Comparison of ENCODE assay signal across 8 cellular contexts in the genomic region with DNA sequence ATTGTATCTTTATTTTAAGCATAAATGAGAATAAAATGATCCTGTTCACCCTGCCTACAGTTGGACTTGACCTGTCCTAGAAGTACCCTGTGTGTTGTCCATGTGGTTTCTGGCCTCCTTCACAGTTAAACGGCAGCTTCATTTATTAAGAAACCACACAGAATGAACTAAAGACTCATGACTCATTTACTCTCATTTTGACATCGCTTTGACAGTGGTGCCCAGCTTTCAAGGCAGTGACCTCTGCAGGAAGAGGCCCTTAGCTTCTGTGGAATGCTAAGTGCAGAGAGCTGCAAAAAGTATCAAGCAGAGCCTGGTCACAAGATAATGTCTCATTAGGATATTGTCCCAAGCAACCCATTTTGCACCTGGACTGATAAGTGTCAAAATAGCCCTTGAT.
DNase-seq lines count a peak whose midpoint lies in the region; ATAC-seq lines count a peak whose summit lies in the region.

No MANE protein-coding gene starts in this region.

- no peaks in the 10 kb centered on the region for H3K27me3 ChIP-seq in SJSA1 (replicated peaks)

- H3K36me3 ChIP-seq in SJSA1: peaks cover 44% of the 10 kb centered on the region

- H3K27ac ChIP-seq in SJSA1: peak overlapping the region; percentile 97
- H3K27ac ChIP-seq in caudate nucleus (ENCODE audit: low read depth, low read length): no peak overlapping the region

- H3K9me3 ChIP-seq in SJSA1 (replicated peaks): no peaks in the 10 kb centered on the region

- peaks cover 61% of the 10 kb centered on the region for H3K4me1 ChIP-seq in SJSA1 (replicated peaks)

- H3K4me3 ChIP-seq in SJSA1: no peak overlapping the region

- DNase-seq in GF-D8 (lab: John Stamatoyannopoulos, UW) (peak; percentile 72), SJSA1 (ENCODE audit: low read depth in 1 of 2, low spot score in 2 of 2) (peak; percentile 78 to 81), left cardiac atrium (no peak), caudate nucleus (lab: John Stamatoyannopoulos, UW) (no peak), SK-N-DZ (ENCODE audit: low spot score) (no peak)
- no peak for DNase-seq in central memory CD4-positive, alpha-beta T cell

- peak; percentile 76 for ATAC-seq in HG02610 (IDR thresholded peaks at IDR 0.05; ENCODE audit: unreplicated experiment)
- ATAC-seq in left cardiac atrium: peak; percentile 55 to 62
- ATAC-seq in HG03025 (IDR thresholded peaks at IDR 0.05; ENCODE audit: low FRiP score, unreplicated experiment): no peak

- intact Hi-C loops in left cardiac atrium (cut with DNase I): loop anchor here in 1 of 2 donors (10.0 kb wide), 2 partner anchors 84 to 484 kb away; no protein-coding TSS in a partner anchor

Comparison
In these comparisons a context has a peak if more than half of its experiments do, and no peak if none do; other contexts are left out.
1. DNase-seq: peak in GF-D8 (single experiment) and SJSA1 (2 of 2); none in left cardiac atrium (single experiment), caudate nucleus (0 of 61), SK-N-DZ (single experiment) and central memory CD4-positive, alpha-beta T cell (single experiment).